ENCODE assay signal across 20 cellular contexts in genomic region chr15:85116066-85116465, GRCh38.
A peak's percentile ranks its signal among the peaks of the same experiment; 100 is the strongest.
DNase-seq lines count a peak whose midpoint lies in the region; ATAC-seq and TF ChIP-seq lines count a peak whose summit lies in the region.
"Had no signal": no experiment of that assay in that cellular context is flagged by ENCODE, and none has a peak within 500 bp of the region (broad histone marks: within the 10 kb centered on the region; RNA-seq: fewer than 3 reads in every experiment).

No MANE protein-coding gene starts in this region.

- POLR2A ChIA-PET in activated CD8-positive, alpha-beta T cell treated with anti-CD3 and anti-CD28 coated beads for 36 hours (lab: Charles Lee): no interaction called here
- POLR2A ChIA-PET in activated CD8-positive, alpha-beta T cell treated with anti-CD3 and anti-CD28 coated beads, Interleukin-2, amount 10 ng/mL, durations not matched to agents 7 days and 5 days (lab: Charles Lee): no interaction called here

- peaks cover 18% of the 10 kb centered on the region for H3K4me1 Mint-ChIP-seq in activated CD8-positive, alpha-beta T cell treated with anti-CD3 and anti-CD28 coated beads for 36 hours (ENCODE audit: low read depth)
- no peaks in the 10 kb centered on the region for H3K4me1 Mint-ChIP-seq in activated CD8-positive, alpha-beta T cell treated with anti-CD3 and anti-CD28 coated beads, Interleukin-2, amount 10 ng/mL, durations not matched to agents 7 days and 5 days (ENCODE audit: low read depth)
- peaks cover 21% of the 10 kb centered on the region for H3K4me1 Mint-ChIP-seq in stimulated activated effector memory CD8-positive, alpha-beta T cell treated with anti-CD3 and anti-CD28 coated beads, Interleukin-12 subunit alpha, Interleukin-12 subunit beta, amount 100 ng/mL, for 72 hours
- H3K4me1 Mint-ChIP-seq: B cell had no signal

- no peak overlapping the region for H2AFZ ChIP-seq in MM.1S (ENCODE audit: low read length)

- H3F3A ChIP-seq in MM.1S (ENCODE audit: insufficient read depth, low read length): no peaks in the 10 kb centered on the region

- no peaks in the 10 kb centered on the region for H4K20me1 ChIP-seq in MM.1S (ENCODE audit: insufficient read depth, low read length)

- H3K27me3 ChIP-seq in MM.1S (replicated peaks; ENCODE audit: insufficient read depth, low read length): no peaks in the 10 kb centered on the region

- no peaks in the 10 kb centered on the region for H3K4me1 ChIP-seq in MM.1S (ENCODE audit: low read length)
- H3K4me1 ChIP-seq: Caco-2 had no signal

- no peaks in the 10 kb centered on the region for H3K36me3 ChIP-seq in MM.1S (replicated peaks; ENCODE audit: insufficient read depth, low read length)

- H3K36me3 Mint-ChIP-seq in activated CD8-positive, alpha-beta T cell treated with anti-CD3 and anti-CD28 coated beads for 36 hours (ENCODE audit: low read depth): peaks cover 47% of the 10 kb centered on the region
- peaks cover 17% of the 10 kb centered on the region for H3K36me3 Mint-ChIP-seq in activated CD8-positive, alpha-beta T cell treated with anti-CD3 and anti-CD28 coated beads, Interleukin-2, amount 10 ng/mL, durations not matched to agents 7 days and 5 days (ENCODE audit: low read depth)
- peaks cover 25% of the 10 kb centered on the region for H3K36me3 Mint-ChIP-seq in stimulated activated effector memory CD8-positive, alpha-beta T cell treated with anti-CD3 and anti-CD28 coated beads, Interleukin-12 subunit alpha, Interleukin-12 subunit beta, amount 100 ng/mL, for 72 hours

- no peaks in the 10 kb centered on the region for H3K9me3 Mint-ChIP-seq in activated CD8-positive, alpha-beta T cell treated with anti-CD3 and anti-CD28 coated beads for 36 hours
- H3K9me3 Mint-ChIP-seq in activated CD8-positive, alpha-beta T cell treated with anti-CD3 and anti-CD28 coated beads, Interleukin-2, amount 10 ng/mL, durations not matched to agents 7 days and 5 days (ENCODE audit: insufficient read depth): no peaks in the 10 kb centered on the region
- H3K9me3 Mint-ChIP-seq in stimulated activated effector memory CD8-positive, alpha-beta T cell treated with anti-CD3 and anti-CD28 coated beads, Interleukin-12 subunit alpha, Interleukin-12 subunit beta, amount 100 ng/mL, for 72 hours: no peaks in the 10 kb centered on the region
- H3K9me3 Mint-ChIP-seq: CD4-positive, CD25-positive, alpha-beta regulatory T cell had no signal

- no peaks in the 10 kb centered on the region for H3K9me2 ChIP-seq in MM.1S (replicated peaks; ENCODE audit: insufficient read depth, low read length)

- TF ChIP-seq CTCF in activated CD8-positive, alpha-beta T cell treated with anti-CD3 and anti-CD28 coated beads for 36 hours (IDR thresholded peaks at IDR 0.05): no peak
- TF ChIP-seq CTCF in epithelial cell of esophagus (IDR thresholded peaks at IDR 0.05; ENCODE audit: insufficient read depth, low read depth, low read length, missing control alignments): no peak
- TF ChIP-seq CTCF in MM.1S (IDR thresholded peaks at IDR 0.05; ENCODE audit: low read length): no peak

- DNase-seq in activated CD8-positive, alpha-beta T cell treated with anti-CD3 and anti-CD28 coated beads for 36 hours: no peak
- DNase-seq in activated CD8-positive, alpha-beta T cell treated with anti-CD3 and anti-CD28 coated beads, Interleukin-2, amount 10 ng/mL, durations not matched to agents 7 days and 5 days: no peak
- DNase-seq in epithelial cell of esophagus (ENCODE audit: low read depth) (peak; percentile 67), MM.1S (no peak)
- no peak for DNase-seq in stimulated activated effector memory CD8-positive, alpha-beta T cell treated with anti-CD3 and anti-CD28 coated beads, Interleukin-12 subunit alpha, Interleukin-12 subunit beta, amount 100 ng/mL, for 72 hours (ENCODE audit: low spot score in 2 of 2)
- no peak for DNase-seq in activated T-cell treated with anti-CD3 and anti-CD28 coated beads, Interleukin-2, amount 50 U/mL, for 48 hours
- DNase-seq: Caco-2; CD4-positive, CD25-positive, alpha-beta regulatory T cell; DMS53; KBM-7; NCI-H1092; NCI-H146; NCI-H2081 treated with DMSO at 0.1 percent for 48 hours; NCI-H510A treated with DMSO at 0.1 percent for 48 hours; Right ventricle myocardium superior had no signal

- H3K79me2 ChIP-seq in MM.1S (ENCODE audit: low read length): no peaks in the 10 kb centered on the region

- H3K9ac ChIP-seq in MM.1S (ENCODE audit: low read length): no peak overlapping the region

- no peaks in the 10 kb centered on the region for H3K9me3 ChIP-seq in MM.1S (replicated peaks; ENCODE audit: insufficient read depth, low read length)
- H3K9me3 ChIP-seq: Caco-2 had no signal

- H3K4me3 Mint-ChIP-seq in activated CD8-positive, alpha-beta T cell treated with anti-CD3 and anti-CD28 coated beads for 36 hours: no peak overlapping the region
- no peak overlapping the region for H3K4me3 Mint-ChIP-seq in activated CD8-positive, alpha-beta T cell treated with anti-CD3 and anti-CD28 coated beads, Interleukin-2, amount 10 ng/mL, durations not matched to agents 7 days and 5 days
- no peak overlapping the region for H3K4me3 Mint-ChIP-seq in stimulated activated effector memory CD8-positive, alpha-beta T cell treated with anti-CD3 and anti-CD28 coated beads, Interleukin-12 subunit alpha, Interleukin-12 subunit beta, amount 100 ng/mL, for 72 hours
- H3K4me3 Mint-ChIP-seq: B cell; CD4-positive, CD25-positive, alpha-beta regulatory T cell had no signal

- H3K4me3 ChIP-seq in epithelial cell of esophagus (ENCODE audit: low read length) (no peak overlapping the region), MM.1S (ENCODE audit: low read length) (no peak overlapping the region)

- H3K27me3 Mint-ChIP-seq in activated CD8-positive, alpha-beta T cell treated with anti-CD3 and anti-CD28 coated beads for 36 hours: no peaks in the 10 kb centered on the region
- no peaks in the 10 kb centered on the region for H3K27me3 Mint-ChIP-seq in activated CD8-positive, alpha-beta T cell treated with anti-CD3 and anti-CD28 coated beads, Interleukin-2, amount 10 ng/mL, durations not matched to agents 7 days and 5 days (ENCODE audit: low read depth)
- H3K27me3 Mint-ChIP-seq: B cell; CD4-positive, CD25-positive, alpha-beta regulatory T cell had no signal

- no peak for ATAC-seq in activated CD8-positive, alpha-beta T cell treated with anti-CD3 and anti-CD28 coated beads for 36 hours
- ATAC-seq in activated CD8-positive, alpha-beta T cell treated with anti-CD3 and anti-CD28 coated beads, Interleukin-2, amount 10 ng/mL, durations not matched to agents 7 days and 5 days: no peak
- ATAC-seq in stimulated activated effector memory CD8-positive, alpha-beta T cell treated with anti-CD3 and anti-CD28 coated beads, Interleukin-12 subunit alpha, Interleukin-12 subunit beta, amount 100 ng/mL, for 72 hours: peak; percentile 34
- no peak for ATAC-seq in GM18870 (IDR thresholded peaks at IDR 0.05; ENCODE audit: unreplicated experiment)
- ATAC-seq: Panc1 had no signal

- H3K27ac ChIP-seq in angular gyrus (ENCODE audit: low read depth, low read length) (peak overlapping the region; percentile 0), MM.1S (ENCODE audit: low read length) (no peak overlapping the region)
- H3K27ac ChIP-seq: 22Rv1 had no signal

- H3K27ac Mint-ChIP-seq in activated CD8-positive, alpha-beta T cell treated with anti-CD3 and anti-CD28 coated beads for 36 hours: peak overlapping the region; percentile 75
- no peak overlapping the region for H3K27ac Mint-ChIP-seq in activated CD8-positive, alpha-beta T cell treated with anti-CD3 and anti-CD28 coated beads, Interleukin-2, amount 10 ng/mL, durations not matched to agents 7 days and 5 days
- H3K27ac Mint-ChIP-seq in stimulated activated effector memory CD8-positive, alpha-beta T cell treated with anti-CD3 and anti-CD28 coated beads, Interleukin-12 subunit alpha, Interleukin-12 subunit beta, amount 100 ng/mL, for 72 hours: peak overlapping the region; percentile 52
- H3K27ac Mint-ChIP-seq: B cell had no signal

- intact Hi-C loops in activated CD8-positive, alpha-beta T cell treated with anti-CD3 and anti-CD28 coated beads for 36 hours (cut with micrococcal nuclease): no loop called here

- H3K4me2 ChIP-seq in MM.1S (ENCODE audit: low read depth, low read length): no peak overlapping the region

- CTCF ChIA-PET in activated CD8-positive, alpha-beta T cell treated with anti-CD3 and anti-CD28 coated beads for 36 hours (lab: Charles Lee): no interaction called here
- CTCF ChIA-PET in activated CD8-positive, alpha-beta T cell treated with anti-CD3 and anti-CD28 coated beads, Interleukin-2, amount 10 ng/mL, durations not matched to agents 7 days and 5 days (lab: Charles Lee): no interaction called here
